8 cellular contexts compared by ENCODE assay signal in genomic region chr10:69278446-69278963, GRCh38. TPM values are rescaled to one million over a fixed set of nuclear protein-coding genes. Genes with fewer than 3 reads are reported as not detected.
DNase-seq lines count a peak whose midpoint lies in the region; ATAC-seq lines count a peak whose summit lies in the region.

HK1 (plus strand) TSS chr10:69278496.

- DNase-seq in HT-29 (ENCODE audit: low spot score) (no peak), astrocyte of the hippocampus (ENCODE audit: low read depth, low spot score) (peak; percentile 94), hepatic stellate cell (ENCODE audit: low spot score) (peak; percentile 34), NCI-H2081 (lab: John Stamatoyannopoulos, UW) (no peak), D341Med (ENCODE audit: low spot score) (no peak), NCI-H446 treated with DMSO at 0.1 percent for 48 hours (lab: John Stamatoyannopoulos, UW) (no peak)

- no peak within 1 kb of the TSS for H3K9ac ChIP-seq in skeletal muscle tissue (ENCODE audit: low read depth in 1 of 3, low read length in 3 of 3)

- H3K4me1 ChIP-seq in skeletal muscle tissue (ENCODE audit: control insufficient read depth in 3 of 3, insufficient read depth in 3 of 3, low read length in 3 of 3): peaks cover 0 to 3% (median 0%) of the 10 kb centered on the region in 3 donors

- ATAC-seq in HG02642 (IDR thresholded peaks at IDR 0.05; ENCODE audit: poor library complexity, unreplicated experiment): no peak

- H3K27ac ChIP-seq in skeletal muscle tissue (ENCODE audit: low read depth, low read length): no peak within 1 kb of the TSS

- no peak within 1 kb of the TSS for H3K4me3 ChIP-seq in skeletal muscle tissue (ENCODE audit: low read length in 3 of 3)

- H3K9me3 ChIP-seq in skeletal muscle tissue (ENCODE audit: control insufficient read depth in 3 of 3, low read length in 3 of 3): no peaks in the 10 kb centered on the region

- no peaks in the 10 kb centered on the region for H3K36me3 ChIP-seq in skeletal muscle tissue (ENCODE audit: control insufficient read depth in 3 of 3, insufficient read depth in 3 of 3, low read length in 3 of 3)

- no peaks in the 10 kb centered on the region for H3K27me3 ChIP-seq in skeletal muscle tissue (ENCODE audit: control insufficient read depth in 3 of 3, insufficient read depth in 3 of 3, low read length in 3 of 3)

RNA-seq across cellular contexts. Expression of gene HK1, which starts in this region (rescaled TPM):
- total RNA-seq in HT-29 (2014; rRNA removed; shearing (Covaris generic)): 60.8 and 61.8 TPM in 2 replicates
- total RNA-seq in skeletal muscle tissue: 32.4 TPM

Comparison
In these comparisons a context has a peak if more than half of its experiments do, and no peak if none do; other contexts are left out.
1. DNase-seq: peak in astrocyte of the hippocampus (single experiment) and hepatic stellate cell (single experiment); none in HT-29 (single experiment), NCI-H2081 (0 of 2), D341Med (single experiment) and NCI-H446 treated with DMSO at 0.1 percent for 48 hours (single experiment).